Comparison of ENCODE assay signal across 8 cellular contexts in the genomic region with DNA sequence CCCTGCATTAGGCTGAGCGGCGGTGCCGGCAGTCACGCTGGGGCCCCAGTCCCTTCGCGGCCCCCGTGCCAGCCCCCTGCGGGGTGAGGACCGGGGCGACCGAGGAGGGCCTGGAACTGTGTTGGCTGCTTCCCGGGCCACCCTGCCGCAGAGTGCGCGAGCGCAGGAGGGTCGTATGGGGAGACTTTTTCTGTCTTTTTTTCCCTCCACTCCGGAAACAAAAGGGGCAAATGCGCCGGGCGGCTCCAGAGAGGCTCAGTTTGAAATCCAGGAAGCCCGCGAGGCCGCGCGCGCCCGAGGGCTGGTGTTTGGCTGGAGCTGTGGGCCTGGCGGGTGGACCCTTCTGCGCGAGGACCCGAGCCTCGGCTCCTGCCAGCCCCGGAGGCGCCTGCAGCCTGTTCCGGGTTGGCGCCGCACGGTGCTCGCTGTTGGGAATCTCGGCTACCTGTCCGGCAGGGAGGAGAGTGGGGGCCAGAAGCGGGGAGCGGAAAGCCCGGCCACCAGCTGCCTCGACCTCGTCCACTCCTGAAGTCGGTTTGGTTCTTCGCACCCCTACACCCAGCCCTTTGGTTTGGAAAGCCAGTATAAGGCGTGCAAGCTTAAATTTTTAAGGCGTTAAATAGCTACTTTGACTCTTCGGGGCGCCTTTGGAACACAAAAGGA. TPM values are rescaled to one million over a fixed set of nuclear protein-coding genes. Genes with fewer than 3 reads are reported as not detected.
A peak's percentile ranks its signal among the peaks of the same experiment; 100 is the strongest.
DNase-seq lines count a peak whose midpoint lies in the region; ATAC-seq and TF ChIP-seq lines count a peak whose summit lies in the region.

No MANE protein-coding gene starts in this region.

- H3K9ac ChIP-seq in stomach smooth muscle (ENCODE audit: low read length in 2 of 2), result peak overlapping the region; percentile 62 to 75

- intact Hi-C loops in Caco-2 (cut with micrococcal nuclease; ENCODE audit: unreplicated experiment), result loop anchor here (1.0 to 2.0 kb wide), 4 partner anchors 53 to 201 kb away; a partner anchor contains a TSS
- intact Hi-C loops in breast epithelium (cut with DNase I; ENCODE audit: low total_unique reads), result no loop called here

- H3K4me3 ChIP-seq in Caco-2 (ENCODE audit: low read depth, low read length) (peak overlapping the region; percentile 81), breast epithelium (peak overlapping the region; percentile 78 to 88 (median 82)), stomach smooth muscle (ENCODE audit: low read length in 2 of 2) (peak overlapping the region; percentile 69 to 90)

- POLR2A ChIA-PET in Caco-2 (lab: Charles Lee), result interaction anchor here (0.6 to 2.4 kb wide), 6 partner anchors 16 to 200 kb away, joined by 3 to 8 read pairs (median 4); a partner anchor contains a TSS

- no peaks in the 10 kb centered on the region for H3K9me3 Mint-ChIP-seq in Caco-2 (ENCODE audit: unreplicated experiment)

- peaks cover 39% of the 10 kb centered on the region for H3K36me3 Mint-ChIP-seq in Caco-2 (ENCODE audit: insufficient read depth, unreplicated experiment)

- TF ChIP-seq CTCF in Caco-2 (IDR thresholded peaks at IDR 0.05; ENCODE audit: insufficient read depth in 1 of 2, low read depth in 1 of 2, low read length in 1 of 2, severe bottlenecking in 1 of 2, unreplicated experiment in 1 of 2), result no peak
- no peak for TF ChIP-seq CTCF in breast epithelium (IDR thresholded peaks at IDR 0.05)

- no peaks in the 10 kb centered on the region for H3K9me3 ChIP-seq in Caco-2
- H3K9me3 ChIP-seq in breast epithelium, result no peaks in the 10 kb centered on the region
- H3K9me3 ChIP-seq in stomach smooth muscle (ENCODE audit: control insufficient read depth in 2 of 2, low read length in 2 of 2), result no peaks in the 10 kb centered on the region

- H3K4me3 Mint-ChIP-seq in Caco-2 (ENCODE audit: unreplicated experiment), result peak overlapping the region; percentile 83

- DNase-seq in Caco-2, result peak in 1 of 2 experiments; percentile 55
- DNase-seq in MV-4-11 (lab: John Stamatoyannopoulos, UW), result peak; percentile 18
- peak in 1 of 2 donors; percentile 67 for DNase-seq in breast epithelium (ENCODE audit: low spot score in 2 of 2)
- DNase-seq in left lobe of liver (ENCODE audit: low spot score), result peak; percentile 59

- peak; percentile 27 for ATAC-seq in left lobe of liver
- ATAC-seq in GM21515 (IDR thresholded peaks at IDR 0.05; ENCODE audit: unreplicated experiment), result no peak
- no peak for ATAC-seq in HG02678 (IDR thresholded peaks at IDR 0.05; ENCODE audit: unreplicated experiment)
- ATAC-seq in HG03520 (IDR thresholded peaks at IDR 0.05; ENCODE audit: unreplicated experiment), result no peak

- H3K36me3 ChIP-seq in Caco-2 (ENCODE audit: control insufficient read depth, insufficient read depth, low read length) (peaks cover 3% of the 10 kb centered on the region; the same call in 1 of the 2 replicates), breast epithelium (no peaks in the 10 kb centered on the region), stomach smooth muscle (ENCODE audit: control insufficient read depth in 2 of 2, insufficient read depth in 2 of 2, low read length in 2 of 2) (no peaks in the 10 kb centered on the region)

- H3K27me3 Mint-ChIP-seq in Caco-2 (ENCODE audit: insufficient read depth, unreplicated experiment), result no peaks in the 10 kb centered on the region

- H3K27ac ChIP-seq in breast epithelium (peak overlapping the region; percentile 85 to 94), stomach smooth muscle (ENCODE audit: low read length) (peak overlapping the region; percentile 67)

- CTCF ChIA-PET in Caco-2 (lab: Charles Lee), result interaction anchor here (0.7 to 1.0 kb wide), 4 partner anchors 31 to 318 kb away, joined by 3 to 5 read pairs (median 3); no protein-coding TSS in a partner anchor

- H3K4me1 Mint-ChIP-seq in Caco-2 (ENCODE audit: low read depth, unreplicated experiment), result peaks cover 58% of the 10 kb centered on the region

- peak overlapping the region; percentile 85 for H3K27ac Mint-ChIP-seq in Caco-2 (ENCODE audit: unreplicated experiment)

- TSS peak; percentile 28 for BruUV-seq in Caco-2 (replicated peaks; lab: Mats Ljungman, UMichigan)

- H3K4me1 ChIP-seq in Caco-2 (peaks cover 36% of the 10 kb centered on the region), breast epithelium (peaks cover 0 to 18% of the 10 kb centered on the region in 2 donors), stomach smooth muscle (ENCODE audit: control insufficient read depth, insufficient read depth, low read length) (peaks cover 52% of the 10 kb centered on the region)

- no peaks in the 10 kb centered on the region for H3K27me3 ChIP-seq in Caco-2 (replicated peaks; ENCODE audit: control insufficient read depth, insufficient read depth, low read length)
- H3K27me3 ChIP-seq in breast epithelium, result no peaks in the 10 kb centered on the region
- H3K27me3 ChIP-seq in stomach smooth muscle (ENCODE audit: control insufficient read depth in 1 of 2, insufficient read depth in 2 of 2, low read length in 2 of 2), result no peaks in the 10 kb centered on the region

- TF ChIP-seq POLR2A in breast epithelium (IDR thresholded peaks at IDR 0.05), result no peak

RNA-seq across cellular contexts. Expression of a gene that starts 0.7 kb away (rescaled TPM):
- 85.9 and 90.8 TPM in 2 replicates for total RNA-seq in Caco-2 (2022)
- total RNA-seq in breast epithelium, result 10 to 100 TPM; 18.7 to 31.5 (median 30.3) TPM
- total RNA-seq in left lobe of liver, result 32.8 TPM
